8 cellular contexts compared by ENCODE assay signal in genomic region chr2:151260492-151261239, GRCh38. TPM values are rescaled to one million over a fixed set of nuclear protein-coding genes. Genes with fewer than 3 reads are reported as not detected.
DNase-seq lines count a peak whose midpoint lies in the region; ATAC-seq, FAIRE-seq and TF ChIP-seq lines count a peak whose summit lies in the region.

No MANE protein-coding gene starts in this region.

- H3K36me3 Mint-ChIP-seq in Calu3 (ENCODE audit: insufficient read depth, unreplicated experiment), result peaks cover 19% of the 10 kb centered on the region
- no peaks in the 10 kb centered on the region for H3K36me3 Mint-ChIP-seq in activated naive CD8-positive, alpha-beta T cell treated with anti-CD3 and anti-CD28 coated beads, Interleukin-2, amount 50 U/mL, for 24 hours (ENCODE audit: low read depth)

- no peaks in the 10 kb centered on the region for H3K9me3 ChIP-seq in kidney (ENCODE audit: control insufficient read depth in 1 of 2, low read length in 2 of 2)
- H3K9me3 ChIP-seq in subcutaneous abdominal adipose tissue (ENCODE audit: control insufficient read depth in 5 of 5, low read length in 5 of 5), result no peaks in the 10 kb centered on the region

- CTCF ChIA-PET in Calu3 (lab: Charles Lee), result no interaction called here

- peak; percentile 60 for FAIRE-seq in kidney (lab: Jason Lieb, UNC)

- peaks cover 14% of the 10 kb centered on the region for H3K4me1 Mint-ChIP-seq in Calu3 (ENCODE audit: low read depth, unreplicated experiment)
- H3K4me1 Mint-ChIP-seq in activated naive CD8-positive, alpha-beta T cell treated with anti-CD3 and anti-CD28 coated beads, Interleukin-2, amount 50 U/mL, for 24 hours, result peaks cover 19% of the 10 kb centered on the region

- no peaks in the 10 kb centered on the region for H3K9me3 Mint-ChIP-seq in Calu3 (ENCODE audit: low read depth, unreplicated experiment)
- no peaks in the 10 kb centered on the region for H3K9me3 Mint-ChIP-seq in activated naive CD8-positive, alpha-beta T cell treated with anti-CD3 and anti-CD28 coated beads, Interleukin-2, amount 50 U/mL, for 24 hours

- H3K4me3 Mint-ChIP-seq in Calu3 (ENCODE audit: low read depth, unreplicated experiment), result peak overlapping the region; percentile 76
- peak overlapping the region; percentile 82 for H3K4me3 Mint-ChIP-seq in activated naive CD8-positive, alpha-beta T cell treated with anti-CD3 and anti-CD28 coated beads, Interleukin-2, amount 50 U/mL, for 24 hours

- H3K27ac ChIP-seq in kidney (ENCODE audit: low read depth in 2 of 2, low read length in 2 of 2), result peak overlapping the region; percentile 94 to 95
- H3K27ac ChIP-seq in subcutaneous abdominal adipose tissue (ENCODE audit: low read depth, low read length), result peak overlapping the region; percentile 98

- peak; percentile 8 for ATAC-seq in HG03571 (IDR thresholded peaks at IDR 0.05; ENCODE audit: unreplicated experiment)
- ATAC-seq in activated naive CD8-positive, alpha-beta T cell treated with anti-CD3 and anti-CD28 coated beads, Interleukin-2, amount 50 U/mL, for 24 hours, result no peak
- no peak for ATAC-seq in esophagus mucosa

- H3K4me3 ChIP-seq in kidney (ENCODE audit: low read length in 2 of 2), result peak overlapping the region; percentile 79 to 92
- peak overlapping the region; percentile 73 to 96 (median 95) for H3K4me3 ChIP-seq in subcutaneous abdominal adipose tissue (ENCODE audit: low read depth in 1 of 5, low read length in 5 of 5)

- H3K27ac Mint-ChIP-seq in Calu3 (ENCODE audit: unreplicated experiment), result peak overlapping the region; percentile 56
- H3K27ac Mint-ChIP-seq in activated naive CD8-positive, alpha-beta T cell treated with anti-CD3 and anti-CD28 coated beads, Interleukin-2, amount 50 U/mL, for 24 hours, result peak overlapping the region; percentile 86

- DNase-seq in Calu3 (no peak), GM20000 (ENCODE audit: low spot score) (peak; percentile 14), kidney (no peak)
- DNase-seq in activated naive CD8-positive, alpha-beta T cell treated with anti-CD3 and anti-CD28 coated beads, Interleukin-2, amount 50 U/mL, for 24 hours, result no peak
- no peak for DNase-seq in stimulated activated CD4-positive, alpha-beta T cell treated with anti-CD3 and anti-CD28 coated beads, Interleukin-4, amount 100 ng/mL, for 4 hours

- TSS peak; percentile 67 for BruUV-seq in Calu3 (replicated peaks; lab: Mats Ljungman, UMichigan)

- intact Hi-C loops in Calu3 (cut with micrococcal nuclease; ENCODE audit: unreplicated experiment), result loop anchor here (5.0 kb wide), 1 partner anchor 152 kb away; no protein-coding TSS in a partner anchor
- intact Hi-C loops in kidney (cut with DNase I), result no loop called here

- H3K27me3 ChIP-seq in subcutaneous abdominal adipose tissue (ENCODE audit: control insufficient read depth in 5 of 5, insufficient read depth in 4 of 5, low read length in 5 of 5), result no peaks in the 10 kb centered on the region

- H3K36me3 ChIP-seq in kidney (ENCODE audit: control insufficient read depth in 1 of 2, insufficient read depth in 2 of 2, low read length in 2 of 2) (no peaks in the 10 kb centered on the region), subcutaneous abdominal adipose tissue (ENCODE audit: control insufficient read depth in 5 of 5, insufficient read depth in 5 of 5, low read length in 5 of 5) (no peaks in the 10 kb centered on the region)

- H3K9ac ChIP-seq in kidney (ENCODE audit: low read length in 2 of 2), result peak overlapping the region; percentile 84 to 93
- peak overlapping the region; percentile 66 to 97 (median 93) for H3K9ac ChIP-seq in subcutaneous abdominal adipose tissue (ENCODE audit: low read length in 5 of 5)

- peaks cover 0 to 5% of the 10 kb centered on the region in 2 donors for H3K4me1 ChIP-seq in kidney (ENCODE audit: control insufficient read depth in 1 of 2, insufficient read depth in 1 of 2, low read depth in 1 of 2, low read length in 2 of 2)
- H3K4me1 ChIP-seq in subcutaneous abdominal adipose tissue (ENCODE audit: control insufficient read depth in 5 of 5, insufficient read depth in 5 of 5, low read length in 5 of 5), result peaks cover 2 to 16% (median 10%) of the 10 kb centered on the region in 5 donors

- TF ChIP-seq CTCF in Calu3 (IDR thresholded peaks at IDR 0.05; ENCODE audit: unreplicated experiment) (no peak), GM20000 (IDR thresholded peaks at IDR 0.05; ENCODE audit: extremely low read depth, missing control alignments) (no peak), kidney (IDR thresholded peaks at IDR 0.05; ENCODE audit: borderline replicate concordance, extremely low read depth, insufficient read depth) (no peak)

- no peaks in the 10 kb centered on the region for H3K27me3 Mint-ChIP-seq in Calu3 (ENCODE audit: unreplicated experiment)
- no peaks in the 10 kb centered on the region for H3K27me3 Mint-ChIP-seq in activated naive CD8-positive, alpha-beta T cell treated with anti-CD3 and anti-CD28 coated beads, Interleukin-2, amount 50 U/mL, for 24 hours

RNA-seq across cellular contexts. Expression of gene RBM43, which starts 1.0 kb away (rescaled TPM):
- total RNA-seq in Calu3 (2022) (5.2 and 6.1 TPM in 2 replicates), kidney (13.6 TPM), esophagus mucosa (3.1 TPM)
- 6.0 TPM for polyA plus RNA-seq in kidney (ENCODE audit: insufficient read depth, low read depth, low replicate concordance)

RNA-seq across cellular contexts. Expression of gene NMI, which starts 28.8 kb away (rescaled TPM):
- total RNA-seq in Calu3 (2022), result 30.1 and 41.3 TPM in 2 replicates
- 22.0 TPM for total RNA-seq in kidney
- polyA plus RNA-seq in kidney (ENCODE audit: insufficient read depth, low read depth, low replicate concordance), result 17.9 TPM
- total RNA-seq in esophagus mucosa, result 11.6 TPM
